1 cellular context compared by ENCODE assay signal in genomic region chr18:12408247-12408869, GRCh38.
TF ChIP-seq lines count a peak whose summit lies in the region.

No MANE protein-coding gene starts in this region.

TF ChIP-seq in GM12878, 131 proteins besides CTCF, POLR2A, EP300 and RAD21:
- peak in 1 of 2 experiments; percentile 24; a peak in 1 of 3 replicates for TF ChIP-seq EGR1 (IDR thresholded peaks at IDR 0.05; ENCODE audit: borderline replicate concordance in 1 of 2, low read depth in 2 of 2, low read length in 2 of 2)
- TF ChIP-seq IKZF2 (IDR thresholded peaks at IDR 0.05) = no peak
- no peak for TF ChIP-seq NBN (IDR thresholded peaks at IDR 0.05)
- no peak for TF ChIP-seq FOXM1 (IDR thresholded peaks at IDR 0.05; ENCODE audit: low read depth, low read length)
- no peak for TF ChIP-seq HDGF (IDR thresholded peaks at IDR 0.05)
- no peak for TF ChIP-seq PAX8 (IDR thresholded peaks at IDR 0.05)
- TF ChIP-seq POU2F2 (IDR thresholded peaks at IDR 0.05; ENCODE audit: borderline replicate concordance, low read depth, low read length) = no peak
